In genomic region chr10:67763499-67764011, GRCh38 we compare ENCODE assay signal across 8 cellular contexts.
DNase-seq lines count a peak whose midpoint lies in the region; ATAC-seq, FAIRE-seq and TF ChIP-seq lines count a peak whose summit lies in the region.

No MANE protein-coding gene starts in this region.

- no peak for TF ChIP-seq POLR2A in right lobe of liver (IDR thresholded peaks at IDR 0.05)

- peak in 11 of 56 donors; percentile 8 to 40 (median 17) for TF ChIP-seq CTCF in dorsolateral prefrontal cortex (IDR thresholded peaks at IDR 0.05 in 54 of 56, conservative IDR thresholded peaks at IDR 0.05 in 2 of 56; ENCODE audit: low read depth in 1 of 56, partially characterized antibody in 56 of 56)
- no peak for TF ChIP-seq CTCF in right lobe of liver (IDR thresholded peaks at IDR 0.05)
- no peak for TF ChIP-seq CTCF in D721Med (IDR thresholded peaks at IDR 0.05; ENCODE audit: insufficient read depth, missing control alignments)

- H3K9me3 ChIP-seq in right lobe of liver, result no peaks in the 10 kb centered on the region

- CTCF ChIA-PET in activated CD4-positive, alpha-beta memory T cell treated with anti-CD3 and anti-CD28 coated beads for 36 hours (lab: Charles Lee), result interaction anchor here (1.0 to 6.8 kb wide), 4 partner anchors 11 to 97 kb away, joined by 3 to 46 read pairs (median 7); no protein-coding TSS in a partner anchor

- intact Hi-C loops in activated CD4-positive, alpha-beta memory T cell treated with anti-CD3 and anti-CD28 coated beads for 36 hours (cut with micrococcal nuclease), result loop anchor here (1.0 to 5.0 kb wide), 5 partner anchors 27 to 150 kb away; partner anchors contain the start of genes CTNNA3 and SIRT1
- intact Hi-C loops in dorsolateral prefrontal cortex (cut with DNase I) (loop anchor here (1.0 to 10.0 kb wide), 4 partner anchors 67 to 839 kb away; partner anchors contain the start of genes CTNNA3 (in 1 of the 2) and LRRTM3 (in 1 of the 2)), right lobe of liver (cut with DNase I) (no loop called here)

- peak overlapping the region; percentile 91 for H3K27ac Mint-ChIP-seq in activated CD4-positive, alpha-beta memory T cell treated with anti-CD3 and anti-CD28 coated beads for 36 hours

- no peaks in the 10 kb centered on the region for H3K27me3 ChIP-seq in dorsolateral prefrontal cortex
- H3K27me3 ChIP-seq in right lobe of liver, result no peaks in the 10 kb centered on the region

- POLR2A ChIA-PET in activated CD4-positive, alpha-beta memory T cell treated with anti-CD3 and anti-CD28 coated beads for 36 hours (lab: Charles Lee), result interaction anchor here (1.0 to 1.2 kb wide), 4 partner anchors 9 to 86 kb away, joined by 3 to 8 read pairs (median 5); no protein-coding TSS in a partner anchor

- peaks cover 7% of the 10 kb centered on the region for H3K36me3 Mint-ChIP-seq in activated CD4-positive, alpha-beta memory T cell treated with anti-CD3 and anti-CD28 coated beads for 36 hours

- H3K27ac ChIP-seq in dorsolateral prefrontal cortex, result peak overlapping the region; percentile 85 to 100 (median 98)
- H3K27ac ChIP-seq in right lobe of liver, result peak overlapping the region; percentile 86 to 89 (median 86)

- ATAC-seq in GM18861 (IDR thresholded peaks at IDR 0.05; ENCODE audit: unreplicated experiment) (peak; percentile 23), HG03060 (IDR thresholded peaks at IDR 0.05; ENCODE audit: low read depth, unreplicated experiment) (peak; percentile 4), right lobe of liver (peak; percentile 49 to 73 (median 59))

- H3K4me3 ChIP-seq in dorsolateral prefrontal cortex, result peak overlapping the region; percentile 57 to 98 (median 80)
- peak overlapping the region; percentile 65 to 79 (median 69) for H3K4me3 ChIP-seq in right lobe of liver

- DNase-seq in NCI-H226 (peak; percentile 12), dorsolateral prefrontal cortex (peak; percentile 69 to 84 (median 77)), right lobe of liver (peak; percentile 75 to 80 (median 76)), D721Med (ENCODE audit: insufficient read length, low spot score) (no peak)
- peak; percentile 83 for DNase-seq in activated CD4-positive, alpha-beta memory T cell treated with anti-CD3 and anti-CD28 coated beads for 36 hours
- peak; percentile 76 to 80 for DNase-seq in stimulated activated CD4-positive, alpha-beta T cell treated with anti-CD3 and anti-CD28 coated beads, Interleukin-4, amount 100 ng/mL, for 4 hours

- peaks cover 4% of the 10 kb centered on the region for H3K27me3 Mint-ChIP-seq in activated CD4-positive, alpha-beta memory T cell treated with anti-CD3 and anti-CD28 coated beads for 36 hours

- H3K4me1 Mint-ChIP-seq in activated CD4-positive, alpha-beta memory T cell treated with anti-CD3 and anti-CD28 coated beads for 36 hours (ENCODE audit: low read depth), result peaks cover 11% of the 10 kb centered on the region

- H3K9me3 Mint-ChIP-seq in activated CD4-positive, alpha-beta memory T cell treated with anti-CD3 and anti-CD28 coated beads for 36 hours, result peaks cover 2% of the 10 kb centered on the region

- peaks cover 0 to 4% (median 0%) of the 10 kb centered on the region in 4 donors for H3K4me1 ChIP-seq in right lobe of liver

- peak overlapping the region; percentile 78 for H3K4me3 Mint-ChIP-seq in activated CD4-positive, alpha-beta memory T cell treated with anti-CD3 and anti-CD28 coated beads for 36 hours

- no peaks in the 10 kb centered on the region for H3K36me3 ChIP-seq in right lobe of liver

- WGBS in right lobe of liver (ENCODE audit: insufficient coverage, low coverage, low lambda C conversion rate, missing lambda C conversion rate), result 5% methylated on average over 9 of the region's 22 CpGs

- no peak for FAIRE-seq in D721Med (lab: Jason Lieb, UNC)

Comparison
In these comparisons a context has a peak if more than half of its experiments do, and no peak if none do; other contexts are left out.
1. ATAC-seq: peak in every context shown above with its lines; median percentile 59 in right lobe of liver; 23 in GM18861; 4 in HG03060.
2. intact Hi-C loops: an anchor here in activated CD4-positive, alpha-beta memory T cell treated with anti-CD3 and anti-CD28 coated beads for 36 hours (1.0 to 5.0 kb wide) and dorsolateral prefrontal cortex (1.0 to 10.0 kb wide); none called in right lobe of liver.